In genomic region chr17:59828478-59828760, GRCh38 we compare ENCODE assay signal across 9 cellular contexts.
DNase-seq lines count a peak whose midpoint lies in the region; FAIRE-seq and TF ChIP-seq lines count a peak whose summit lies in the region.
"Had no signal": no experiment of that assay in that cellular context is flagged by ENCODE, and none has a peak within 500 bp of the region (broad histone marks: within the 10 kb centered on the region; RNA-seq: fewer than 3 reads in every experiment).

No MANE protein-coding gene starts in this region.

- H2AFZ ChIP-seq in OCI-LY1 (ENCODE audit: low read length) (no peak overlapping the region), parathyroid adenoma (peak overlapping the region; percentile 61)

- H3K4me1 ChIP-seq in CD4-positive, alpha-beta memory T cell (ENCODE audit: insufficient read depth, low read length): peaks cover 78% of the 10 kb centered on the region
- H3K4me1 ChIP-seq in OCI-LY1 (ENCODE audit: insufficient read depth, low read length, severe bottlenecking) (peaks cover 61% of the 10 kb centered on the region), duodenal mucosa (ENCODE audit: control insufficient read depth in 1 of 2, insufficient read depth in 2 of 2, low read length in 2 of 2) (peaks cover 38 to 55% of the 10 kb centered on the region in 2 donors), parathyroid adenoma (peaks cover 19% of the 10 kb centered on the region)

- H3K36me3 ChIP-seq in CD4-positive, alpha-beta memory T cell (ENCODE audit: insufficient read depth, low read length): no peaks in the 10 kb centered on the region
- H3K36me3 ChIP-seq in OCI-LY1 (ENCODE audit: insufficient read depth, low read length): no peaks in the 10 kb centered on the region
- H3K36me3 ChIP-seq in duodenal mucosa (ENCODE audit: control insufficient read depth in 1 of 2, insufficient read depth in 2 of 2, low read length in 2 of 2): no peaks in the 10 kb centered on the region
- no peaks in the 10 kb centered on the region for H3K36me3 ChIP-seq in parathyroid adenoma (ENCODE audit: control insufficient read depth, insufficient read depth, low read length)
- peaks cover 5% of the 10 kb centered on the region for H3K36me3 ChIP-seq in MG63

- no peaks in the 10 kb centered on the region for H3K79me2 ChIP-seq in OCI-LY1 (ENCODE audit: insufficient read depth, low read length)
- H3K79me2 ChIP-seq in parathyroid adenoma: no peaks in the 10 kb centered on the region

- peak overlapping the region; percentile 74 for H3K27ac ChIP-seq in CD4-positive, alpha-beta memory T cell (ENCODE audit: low read depth, low read length)
- H3K27ac ChIP-seq in OCI-LY1 (ENCODE audit: low read depth, low read length, poor library complexity, severe bottlenecking): peak overlapping the region; percentile 78
- peak overlapping the region; percentile 83 for H3K27ac ChIP-seq in duodenal mucosa (ENCODE audit: low read depth, low read length)
- H3K27ac ChIP-seq in parathyroid adenoma: peak overlapping the region; percentile 80

- H3K4me3 ChIP-seq in CD4-positive, alpha-beta memory T cell (ENCODE audit: low read length in 2 of 2): peak overlapping the region in 1 of 2 donors; percentile 34
- no peak overlapping the region for H3K4me3 ChIP-seq in OCI-LY1 (ENCODE audit: low read depth, low read length, poor library complexity, severe bottlenecking)
- H3K4me3 ChIP-seq in duodenal mucosa (ENCODE audit: low read depth in 1 of 2, low read length in 2 of 2): peak overlapping the region; percentile 56 to 57
- no peak overlapping the region for H3K4me3 ChIP-seq in parathyroid adenoma (ENCODE audit: low read depth, low read length)
- H3K4me3 ChIP-seq in MG63: no peak overlapping the region

- H3K27ac Mint-ChIP-seq in CD4-positive, alpha-beta memory T cell: peak overlapping the region; percentile 89 to 97 (median 96)

- intact Hi-C loops in CD4-positive, alpha-beta memory T cell (cut with micrococcal nuclease): no loop called here

- peak overlapping the region; percentile 55 to 88 (median 77) for H3K4me3 Mint-ChIP-seq in CD4-positive, alpha-beta memory T cell

- H3K9ac ChIP-seq in OCI-LY1 (ENCODE audit: low read length): peak overlapping the region; percentile 28; the same call in 1 of the 2 replicates
- H3K9ac ChIP-seq in duodenal mucosa (ENCODE audit: low read depth in 1 of 2, low read length in 2 of 2): peak overlapping the region; percentile 49 to 78
- H3K9ac ChIP-seq in parathyroid adenoma: no peak overlapping the region

- H3K36me3 Mint-ChIP-seq in CD4-positive, alpha-beta memory T cell: no peaks in the 10 kb centered on the region

- no peaks in the 10 kb centered on the region for H3K27me3 ChIP-seq in CD4-positive, alpha-beta memory T cell (ENCODE audit: insufficient read depth, low read length)
- H3K27me3 ChIP-seq in OCI-LY1 (ENCODE audit: insufficient read depth, low read length) (no peaks in the 10 kb centered on the region), duodenal mucosa (ENCODE audit: control insufficient read depth in 1 of 2, insufficient read depth in 2 of 2, low read length in 2 of 2) (no peaks in the 10 kb centered on the region), parathyroid adenoma (ENCODE audit: control insufficient read depth, insufficient read depth, low read length) (no peaks in the 10 kb centered on the region), MG63 (no peaks in the 10 kb centered on the region)

- H3K27me3 Mint-ChIP-seq in CD4-positive, alpha-beta memory T cell: no peaks in the 10 kb centered on the region

- no peaks in the 10 kb centered on the region for H3K9me3 Mint-ChIP-seq in CD4-positive, alpha-beta memory T cell

- no peaks in the 10 kb centered on the region for H3K9me3 ChIP-seq in CD4-positive, alpha-beta memory T cell (ENCODE audit: control insufficient read depth in 1 of 2, low read length in 2 of 2)
- no peaks in the 10 kb centered on the region for H3K9me3 ChIP-seq in OCI-LY1 (ENCODE audit: low read length)
- no peaks in the 10 kb centered on the region for H3K9me3 ChIP-seq in duodenal mucosa (ENCODE audit: control insufficient read depth in 1 of 2, low read length in 2 of 2)
- no peaks in the 10 kb centered on the region for H3K9me3 ChIP-seq in parathyroid adenoma (ENCODE audit: control insufficient read depth, low read length)
- no peaks in the 10 kb centered on the region for H3K9me3 ChIP-seq in MG63

- DNase-seq in CD4-positive, alpha-beta memory T cell: no peak
- DNase-seq in GM12891 (ENCODE audit: insufficient read length, low spot score): no peak
- DNase-seq in NCI-H345 (lab: John Stamatoyannopoulos, UW): no peak
- no peak for DNase-seq in MG63
- no peak for DNase-seq in activated CD4-positive, alpha-beta T cell treated with anti-CD3 and anti-CD28 coated beads for 1 hour
- DNase-seq: NCI-H1092 had no signal

- no peaks in the 10 kb centered on the region for H4K20me1 ChIP-seq in OCI-LY1 (ENCODE audit: insufficient read depth, low read length)

- TF ChIP-seq CTCF in OCI-LY1 (IDR thresholded peaks at IDR 0.05; ENCODE audit: low read length): no peak
- TF ChIP-seq CTCF in parathyroid adenoma (IDR thresholded peaks at IDR 0.05): no peak

- no peak for FAIRE-seq in GM12891 (lab: Jason Lieb, UNC)

- no peak for TF ChIP-seq POLR2A in GM12891 (IDR thresholded peaks at IDR 0.05; ENCODE audit: low read depth, low read length)

- POLR2A ChIA-PET in CD4-positive, alpha-beta memory T cell (lab: Charles Lee; ENCODE audit: partially characterized antibody): interaction anchor here (0.8 to 10.3 kb wide), 12 partner anchors 12 to 121 kb away, joined by 3 to 206 read pairs (median 4); partner anchors contain the start of gene PTRH2

- peaks cover 54 to 74% (median 62%) of the 10 kb centered on the region in 4 donors for H3K4me1 Mint-ChIP-seq in CD4-positive, alpha-beta memory T cell

- H3F3A ChIP-seq in OCI-LY1 (ENCODE audit: insufficient read depth, low read length): no peaks in the 10 kb centered on the region

- H3K4me2 ChIP-seq in OCI-LY1 (ENCODE audit: low read length): peak overlapping the region; percentile 19; the same call in 1 of the 2 replicates
- no peak overlapping the region for H3K4me2 ChIP-seq in parathyroid adenoma (ENCODE audit: low read length)

- no peaks in the 10 kb centered on the region for H3K9me2 ChIP-seq in OCI-LY1 (ENCODE audit: low read depth, low read length)

- CTCF ChIA-PET in CD4-positive, alpha-beta memory T cell (lab: Charles Lee; ENCODE audit: partially characterized antibody): interaction anchor here (1.2 to 5.0 kb wide), 11 partner anchors 9 to 76 kb away, joined by 3 to 34 read pairs (median 6); no protein-coding TSS in a partner anchor

TF ChIP-seq in GM12891, 5 proteins besides CTCF, POLR2A, EP300 and RAD21:
- TF ChIP-seq SPI1 (IDR thresholded peaks at IDR 0.05; ENCODE audit: low read depth, low read length): no peak
- no peak for TF ChIP-seq TAF1 (IDR thresholded peaks at IDR 0.05; ENCODE audit: low read depth, low read length)
- no peak for TF ChIP-seq PAX5 (IDR thresholded peaks at IDR 0.05; ENCODE audit: insufficient read depth, low read length, severe bottlenecking)
- no peak for TF ChIP-seq POU2F2 (IDR thresholded peaks at IDR 0.05; ENCODE audit: low read depth, low read length)
- TF ChIP-seq POLR2AphosphoS5 (IDR thresholded peaks at IDR 0.05; ENCODE audit: low read depth, low read length): no peak

Comparison
In these comparisons a context has a peak if more than half of its experiments do, and no peak if none do; other contexts are left out.
1. H3K4me3 ChIP-seq: peak in duodenal mucosa (2 of 2); none in OCI-LY1 (single experiment), parathyroid adenoma (single experiment) and MG63 (single experiment).
2. Peak in every context shown above with its lines, with median percentiles within 50 percentile points of each other: H3K27ac ChIP-seq.